In genomic region chr10:86071758-86072157, GRCh38 we compare ENCODE assay signal across 19 cellular contexts.
DNase-seq lines count a peak whose midpoint lies in the region; ATAC-seq and TF ChIP-seq lines count a peak whose summit lies in the region.
"Had no signal": no experiment of that assay in that cellular context is flagged by ENCODE, and none has a peak within 500 bp of the region (broad histone marks: within the 10 kb centered on the region; RNA-seq: fewer than 3 reads in every experiment).

No MANE protein-coding gene starts in this region.

- no peaks in the 10 kb centered on the region for H3F3A ChIP-seq in PC-3 (ENCODE audit: low read length, unreplicated experiment)

- peak; percentile 46 for DNase-seq in cardiac septum (ENCODE audit: low spot score)
- DNase-seq in Right ventricle myocardium inferior (ENCODE audit: missing footprints) = no peak
- peak; percentile 33 for DNase-seq in endodermal cell
- DNase-seq in stomach = peak; percentile 9
- DNase-seq in PC-3 = no peak
- DNase-seq: COR-L47, DMS153, EL, GOT3, HFFc6, NCI-H1092, NCI-H1694, NCI-H748 treated with DMSO at 0.1 percent for 48 hours, SHP77 treated with DMSO at 0.1 percent for 48 hours had no signal

- no peaks in the 10 kb centered on the region for H3K36me3 Mint-ChIP-seq in endodermal cell (ENCODE audit: low read depth)
- H3K36me3 Mint-ChIP-seq: CD14-positive monocyte had no signal

- CTCF ChIA-PET in PC-3 (lab: Charles Lee) = no interaction called here

- H3K4me1 Mint-ChIP-seq in endodermal cell = peaks cover 5% of the 10 kb centered on the region
- H3K4me1 Mint-ChIP-seq: CD14-positive monocyte had no signal

- no peak for TF ChIP-seq POLR2A in stomach (IDR thresholded peaks at IDR 0.05)

- H3K9me3 Mint-ChIP-seq in endodermal cell = no peaks in the 10 kb centered on the region

- no peak for ATAC-seq in Right ventricle myocardium inferior
- peak; percentile 64 for ATAC-seq in HG02884 (IDR thresholded peaks at IDR 0.05; ENCODE audit: unreplicated experiment)
- ATAC-seq in GM21825 (IDR thresholded peaks at IDR 0.05; ENCODE audit: unreplicated experiment) = no peak
- no peak for ATAC-seq in PC-3
- ATAC-seq in HG03025 (IDR thresholded peaks at IDR 0.05; ENCODE audit: low FRiP score, unreplicated experiment) = no peak

- H3K4me1 ChIP-seq in endodermal cell (ENCODE audit: control insufficient read depth, insufficient read depth, low read length) = no peaks in the 10 kb centered on the region
- H3K4me1 ChIP-seq in stomach = no peaks in the 10 kb centered on the region
- no peaks in the 10 kb centered on the region for H3K4me1 ChIP-seq in PC-3 (ENCODE audit: insufficient read depth, low read length)

- H3K27me3 ChIP-seq in endodermal cell (ENCODE audit: control insufficient read depth, insufficient read depth, low read length, poor library complexity, severe bottlenecking) (no peaks in the 10 kb centered on the region), stomach (peaks cover 0 to 11% (median 0%) of the 10 kb centered on the region in 3 donors), PC-3 (ENCODE audit: low read length) (no peaks in the 10 kb centered on the region)

- H3K27ac Mint-ChIP-seq in endodermal cell = no peak overlapping the region
- H3K27ac Mint-ChIP-seq: CD14-positive monocyte, HFFc6 had no signal

- BruUV-seq in PC-3 (replicated peaks; lab: Mats Ljungman, UMichigan) = no TSS peak

- H3K9me2 ChIP-seq in PC-3 (replicated peaks; ENCODE audit: low read length) = no peaks in the 10 kb centered on the region

- no peak overlapping the region for H2AFZ ChIP-seq in PC-3 (ENCODE audit: low read length)

- no peaks in the 10 kb centered on the region for H4K20me1 ChIP-seq in PC-3 (ENCODE audit: low read length)

- intact Hi-C loops in cardiac septum (cut with DNase I) (no loop called here), Right ventricle myocardium inferior (cut with DNase I) (no loop called here), stomach (cut with DNase I; ENCODE audit: low total_unique reads) (no loop called here), PC-3 (cut with micrococcal nuclease) (no loop called here)

- H3K36me3 ChIP-seq in endodermal cell (ENCODE audit: control insufficient read depth, insufficient read depth, low read length) (no peaks in the 10 kb centered on the region), stomach (no peaks in the 10 kb centered on the region), PC-3 (ENCODE audit: low read depth, low read length) (no peaks in the 10 kb centered on the region)

- TF ChIP-seq CTCF in endodermal cell (conservative IDR thresholded peaks at IDR 0.05) (no peak), stomach (IDR thresholded peaks at IDR 0.05) (no peak), PC-3 (conservative IDR thresholded peaks at IDR 0.05; ENCODE audit: low read depth, low read length) (no peak)

- H3K9ac ChIP-seq in endodermal cell (ENCODE audit: extremely low read depth, low read length, poor library complexity, severe bottlenecking) (no peak overlapping the region), PC-3 (ENCODE audit: low read length) (no peak overlapping the region)
- H3K9ac ChIP-seq: KMS-11 had no signal

- H3K27me3 Mint-ChIP-seq in endodermal cell (ENCODE audit: insufficient read depth) = no peaks in the 10 kb centered on the region

- H3K27ac ChIP-seq in endodermal cell (ENCODE audit: low read depth, low read length) = no peak overlapping the region
- no peak overlapping the region for H3K27ac ChIP-seq in stomach
- H3K27ac ChIP-seq in PC-3 (ENCODE audit: low read length) = no peak overlapping the region
- H3K27ac ChIP-seq: KMS-11 had no signal

- WGBS in endodermal cell (ENCODE audit: insufficient coverage in 1 of 2, insufficient read length in 1 of 2), 2 experiments = 78 to 82% methylated on average over 2 to 4 of the region's 4 CpGs
- 56 to 62% (median 58%) methylated on average over 4 of the region's 4 CpGs for whole genome bisulfite sequencing in stomach, 5 donors

- H3K4me2 ChIP-seq in PC-3 (ENCODE audit: low read length) = no peak overlapping the region
- H3K4me2 ChIP-seq: KMS-11 had no signal

- H3K9me3 ChIP-seq in endodermal cell (ENCODE audit: control insufficient read depth, low read length) (no peaks in the 10 kb centered on the region), stomach (no peaks in the 10 kb centered on the region), PC-3 (ENCODE audit: low read length) (no peaks in the 10 kb centered on the region)

- no peaks in the 10 kb centered on the region for H3K79me2 ChIP-seq in PC-3 (ENCODE audit: low read length)

- H3K4me3 Mint-ChIP-seq in endodermal cell = no peak overlapping the region
- H3K4me3 Mint-ChIP-seq: CD14-positive monocyte, HFFc6 had no signal

- TF ChIP-seq EP300 in stomach (IDR thresholded peaks at IDR 0.05) = no peak

- POLR2A ChIA-PET in PC-3 (lab: Charles Lee; ENCODE audit: unreplicated experiment) = no interaction called here

- no peak overlapping the region for H3K4me3 ChIP-seq in endodermal cell (ENCODE audit: low read length)
- no peak overlapping the region for H3K4me3 ChIP-seq in stomach
- H3K4me3 ChIP-seq in PC-3 (ENCODE audit: low read length) = no peak overlapping the region

Comparison
In these comparisons a context has a peak if more than half of its experiments do, and no peak if none do; other contexts are left out.
1. DNase-seq: peak in cardiac septum (single experiment), endodermal cell (single experiment) and stomach (single experiment); none in Right ventricle myocardium inferior (single experiment) and PC-3 (single experiment).